14 cellular contexts compared by ENCODE assay signal in the genomic region with DNA sequence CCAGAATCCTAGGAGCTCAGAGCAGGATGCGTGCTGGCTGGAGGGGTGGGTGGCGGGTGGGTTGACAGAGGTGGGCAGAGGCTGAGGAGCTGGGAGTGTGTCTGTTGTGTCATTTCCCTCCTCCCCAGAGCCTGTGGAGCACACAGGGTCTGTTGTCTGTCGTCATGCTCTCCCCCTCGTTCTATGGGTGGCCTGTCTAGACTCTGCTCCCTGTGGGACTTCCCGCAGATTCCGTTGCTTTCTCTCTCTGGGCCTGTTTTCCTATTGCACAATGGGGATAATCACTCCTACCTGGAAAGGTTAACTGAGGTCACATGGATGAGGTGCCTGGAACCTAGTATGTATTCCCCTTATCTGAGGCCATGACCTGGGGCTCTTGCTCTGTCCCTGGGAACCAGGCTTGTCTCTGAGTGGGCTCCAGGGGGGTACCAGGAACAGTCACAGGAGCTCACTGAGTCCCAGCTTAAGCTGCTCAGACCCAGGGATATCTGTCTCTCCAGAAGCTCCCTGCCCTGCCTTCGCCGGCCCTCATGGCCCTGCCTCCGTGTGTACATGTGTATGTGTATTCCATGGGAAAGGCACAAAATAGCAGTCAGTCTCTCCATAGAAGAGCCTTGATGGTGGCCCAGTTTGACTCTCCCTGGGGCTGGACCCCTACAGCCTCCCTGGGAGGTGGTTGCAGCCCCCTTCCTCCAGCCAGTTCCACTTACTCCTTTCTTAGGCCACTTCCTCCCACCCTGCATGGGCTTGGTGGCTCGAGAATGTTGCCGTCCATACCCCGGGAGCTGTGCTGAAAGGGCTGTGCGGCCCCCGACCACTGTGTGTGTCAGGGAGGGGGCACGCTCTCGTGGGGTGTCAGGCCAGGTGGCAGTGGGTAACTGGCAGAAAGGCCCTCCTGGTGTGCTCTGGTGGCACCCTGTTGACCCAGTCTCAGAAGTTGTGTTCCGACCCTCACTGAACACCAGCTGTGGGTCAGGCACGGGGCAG. TPM values are rescaled to one million over a fixed set of nuclear protein-coding genes. Genes with fewer than 3 reads are reported as not detected.
DNase-seq lines count a peak whose midpoint lies in the region; ATAC-seq and TF ChIP-seq lines count a peak whose summit lies in the region.
"Had no signal": no experiment of that assay in that cellular context is flagged by ENCODE, and none has a peak within 500 bp of the region (broad histone marks: within the 10 kb centered on the region; RNA-seq: fewer than 3 reads in every experiment).

No MANE protein-coding gene starts in this region.

- in situ Hi-C loops in GM13976 (cut with MboI; ENCODE audit: low sequenced_read_pairs, unreplicated experiment) = loop anchor here (25.0 kb wide), 1 partner anchor 389 kb away; a partner anchor contains a TSS

- no peak overlapping the region for H3K23ac ChIP-seq in neuronal stem cell (ENCODE audit: low read depth, low read length, poor library complexity)

- H3K79me1 ChIP-seq in neuronal stem cell (ENCODE audit: low read depth, low read length) = peaks cover 15% of the 10 kb centered on the region

- peaks cover 38% of the 10 kb centered on the region for H3K4me1 ChIP-seq in BLaER1
- H3K4me1 ChIP-seq in neuronal stem cell (ENCODE audit: control insufficient read depth in 2 of 2, insufficient read depth in 1 of 2, low read depth in 1 of 2, low read length in 2 of 2) = peaks cover 35 to 61% of the 10 kb centered on the region in 2 donors
- no peaks in the 10 kb centered on the region for H3K4me1 ChIP-seq in osteoblast (ENCODE audit: insufficient read depth, low read length)

- H3K14ac ChIP-seq in neuronal stem cell (ENCODE audit: low read length) = no peak overlapping the region

- peak overlapping the region; percentile 65 for H4K91ac ChIP-seq in neuronal stem cell (ENCODE audit: low read depth, low read length, poor library complexity)

- H3K4me3 Mint-ChIP-seq in activated T-helper 17 cell treated with anti-CD3 and anti-CD28 coated beads, Interleukin-2, amount 50 U/mL, for 72 hours = peak overlapping the region; percentile 66
- peak overlapping the region; percentile 42 for H3K4me3 Mint-ChIP-seq in glutamatergic neuron (ENCODE audit: unreplicated experiment)
- H3K4me3 Mint-ChIP-seq: central memory CD8-positive, alpha-beta T cell had no signal

- H3K18ac ChIP-seq in neuronal stem cell (ENCODE audit: low read length) = peak overlapping the region; percentile 64

- peaks cover 12% of the 10 kb centered on the region for H3K27me3 Mint-ChIP-seq in activated T-helper 17 cell treated with anti-CD3 and anti-CD28 coated beads, Interleukin-2, amount 50 U/mL, for 72 hours
- H3K27me3 Mint-ChIP-seq in glutamatergic neuron (ENCODE audit: unreplicated experiment) = peaks cover 6% of the 10 kb centered on the region

- H3K4me2 ChIP-seq in BLaER1 (no peak overlapping the region), neuronal stem cell (ENCODE audit: insufficient read depth, low read length, poor library complexity, severe bottlenecking) (no peak overlapping the region), osteoblast (ENCODE audit: insufficient read depth, low read length) (no peak overlapping the region)
- H3K4me2 ChIP-seq: SK-N-SH had no signal

- H3K27ac ChIP-seq in BLaER1 (peak overlapping the region; percentile 38; the same call in 1 of the 2 replicates), neuronal stem cell (replicated peaks; ENCODE audit: low read length) (no peak overlapping the region), osteoblast (ENCODE audit: low read depth, low read length) (no peak overlapping the region)

- H3K27me3 ChIP-seq in BLaER1 (no peaks in the 10 kb centered on the region), neuronal stem cell (ENCODE audit: control insufficient read depth in 3 of 3, insufficient read depth in 3 of 3, low read depth in 1 of 3, low read length in 3 of 3) (no peaks in the 10 kb centered on the region), osteoblast (ENCODE audit: insufficient read depth, low read length) (no peaks in the 10 kb centered on the region)

- peaks cover 4% of the 10 kb centered on the region for H3K79me2 ChIP-seq in osteoblast (ENCODE audit: insufficient read depth, low read length)

- peak overlapping the region; percentile 71 for H2AK5ac ChIP-seq in neuronal stem cell (ENCODE audit: low read depth, low read length)

- H2BK120ac ChIP-seq in neuronal stem cell (ENCODE audit: low read depth, low read length) = peak overlapping the region; percentile 33

- DNase-seq in glutamatergic neuron = no peak
- DNase-seq in neuronal stem cell (ENCODE audit: low spot score) = no peak
- no peak for DNase-seq in GM13976 (ENCODE audit: low spot score)
- no peak for DNase-seq in osteoblast (ENCODE audit: insufficient read length, low spot score, missing footprints)
- no peak for DNase-seq in GM19240 (ENCODE audit: insufficient read length, low spot score)
- DNase-seq in CD1c-positive myeloid dendritic cell (ENCODE audit: extremely low spot score) = no peak
- DNase-seq: activated CD4-positive, alpha-beta T cell treated with anti-CD3 and anti-CD28 coated beads for 4 hours; activated gamma-delta T cell treated with Interleukin-2 at 50 U/mL for 16 hours; foreskin fibroblast; NCI-H526 treated with DMSO at 0.1 percent for 48 hours; SK-N-SH had no signal

- H3K4ac ChIP-seq in neuronal stem cell (ENCODE audit: low read length) = peak overlapping the region; percentile 47

- TF ChIP-seq CTCF in glutamatergic neuron (IDR thresholded peaks at IDR 0.05; ENCODE audit: partially characterized antibody, unreplicated experiment) = no peak
- TF ChIP-seq CTCF in GM13976 (IDR thresholded peaks at IDR 0.05; ENCODE audit: borderline replicate concordance, control extremely low read depth, extremely low read depth, insufficient read depth, missing control alignments) = no peak
- TF ChIP-seq CTCF in osteoblast (IDR thresholded peaks at IDR 0.05; ENCODE audit: extremely low read depth, low read depth, low read length) = no peak

- no peak for ATAC-seq in activated T-helper 17 cell treated with anti-CD3 and anti-CD28 coated beads, Interleukin-2, amount 50 U/mL, for 72 hours (replicated peaks)

- no peak overlapping the region for H3K4me3 ChIP-seq in BLaER1
- H3K4me3 ChIP-seq in neuronal stem cell (ENCODE audit: low read length in 2 of 2) = no peak overlapping the region
- no peak overlapping the region for H3K4me3 ChIP-seq in osteoblast (ENCODE audit: insufficient read depth, low read length)

- peak overlapping the region; percentile 24 for H2BK15ac ChIP-seq in neuronal stem cell (ENCODE audit: low read length)

- H4K20me1 ChIP-seq in BLaER1 = no peaks in the 10 kb centered on the region
- H4K20me1 ChIP-seq in osteoblast (ENCODE audit: insufficient read depth, low read length) = no peaks in the 10 kb centered on the region

- H3K9ac ChIP-seq in BLaER1 = no peak overlapping the region
- no peak overlapping the region for H3K9ac ChIP-seq in neuronal stem cell (ENCODE audit: low read depth, low read length, poor library complexity)
- H3K9ac ChIP-seq: SK-N-SH had no signal

- peak overlapping the region; percentile 33 for H2BK12ac ChIP-seq in neuronal stem cell (ENCODE audit: low read length)

- H4K8ac ChIP-seq in neuronal stem cell (ENCODE audit: low read depth, low read length) = no peak overlapping the region

- peaks cover 10% of the 10 kb centered on the region for H3K4me1 Mint-ChIP-seq in activated T-helper 17 cell treated with anti-CD3 and anti-CD28 coated beads, Interleukin-2, amount 50 U/mL, for 72 hours
- H3K4me1 Mint-ChIP-seq in glutamatergic neuron (ENCODE audit: low read depth, unreplicated experiment) = peaks cover 40% of the 10 kb centered on the region
- H3K4me1 Mint-ChIP-seq: central memory CD8-positive, alpha-beta T cell had no signal

- H3K9me3 ChIP-seq in BLaER1 (no peaks in the 10 kb centered on the region), neuronal stem cell (replicated peaks in 1 of 2; ENCODE audit: control insufficient read depth in 2 of 2, insufficient read depth in 1 of 2, low read depth in 1 of 2, low read length in 2 of 2) (no peaks in the 10 kb centered on the region), osteoblast (ENCODE audit: low read depth, low read length) (no peaks in the 10 kb centered on the region)
- H3K9me3 ChIP-seq: SK-N-SH had no signal

- H3K36me3 ChIP-seq in BLaER1 (peaks cover 32% of the 10 kb centered on the region), neuronal stem cell (replicated peaks in 1 of 2; ENCODE audit: control insufficient read depth in 2 of 2, insufficient read depth in 2 of 2, low read length in 2 of 2) (peaks cover 5 to 22% of the 10 kb centered on the region in 2 donors), osteoblast (ENCODE audit: insufficient read depth, low read length) (no peaks in the 10 kb centered on the region)

- no peak overlapping the region for H3K27ac Mint-ChIP-seq in activated T-helper 17 cell treated with anti-CD3 and anti-CD28 coated beads, Interleukin-2, amount 50 U/mL, for 72 hours
- no peak overlapping the region for H3K27ac Mint-ChIP-seq in glutamatergic neuron (ENCODE audit: unreplicated experiment)

- no peaks in the 10 kb centered on the region for H3K36me3 Mint-ChIP-seq in activated T-helper 17 cell treated with anti-CD3 and anti-CD28 coated beads, Interleukin-2, amount 50 U/mL, for 72 hours (ENCODE audit: low read depth)
- peaks cover 3% of the 10 kb centered on the region for H3K36me3 Mint-ChIP-seq in glutamatergic neuron (ENCODE audit: unreplicated experiment)

- H2AFZ ChIP-seq in neuronal stem cell (ENCODE audit: low read length) (no peak overlapping the region), osteoblast (ENCODE audit: low read length) (no peak overlapping the region)

- peak overlapping the region; percentile 77 for H2BK5ac ChIP-seq in neuronal stem cell (ENCODE audit: low read length)

- WGBS in neuronal stem cell (ENCODE audit: extremely low coverage in 2 of 2, insufficient read length in 2 of 2, insufficient replicate concordance in 1 of 2), 2 donors = no CpG with 5 or more reads among the region's 18 CpGs

- no peaks in the 10 kb centered on the region for H3K9me3 Mint-ChIP-seq in activated T-helper 17 cell treated with anti-CD3 and anti-CD28 coated beads, Interleukin-2, amount 50 U/mL, for 72 hours
- peaks cover 8% of the 10 kb centered on the region for H3K9me3 Mint-ChIP-seq in glutamatergic neuron (ENCODE audit: unreplicated experiment)
- H3K9me3 Mint-ChIP-seq: central memory CD8-positive, alpha-beta T cell had no signal

RNA-seq across cellular contexts. Expression of a gene that starts 17.9 kb away (rescaled TPM):
- total RNA-seq in activated T-helper 17 cell treated with anti-CD3 and anti-CD28 coated beads, Interleukin-2, amount 50 U/mL, for 72 hours = 10 to 100 TPM in 1 of 2 donors, 1 to 10 TPM in 1; 6.3 to 30.7 TPM
- total RNA-seq in glutamatergic neuron (ENCODE audit: unreplicated experiment) = 171 TPM
- polyA plus RNA-seq in neuronal stem cell (2013, experiment 1 of 2) = 62.9 TPM
- 64.0 TPM for polyA plus RNA-seq in neuronal stem cell (2013, experiment 2 of 2)
- 12.1 and 13.0 TPM in 2 replicates for total RNA-seq in osteoblast
